9 cellular contexts compared by ENCODE assay signal in the genomic region with DNA sequence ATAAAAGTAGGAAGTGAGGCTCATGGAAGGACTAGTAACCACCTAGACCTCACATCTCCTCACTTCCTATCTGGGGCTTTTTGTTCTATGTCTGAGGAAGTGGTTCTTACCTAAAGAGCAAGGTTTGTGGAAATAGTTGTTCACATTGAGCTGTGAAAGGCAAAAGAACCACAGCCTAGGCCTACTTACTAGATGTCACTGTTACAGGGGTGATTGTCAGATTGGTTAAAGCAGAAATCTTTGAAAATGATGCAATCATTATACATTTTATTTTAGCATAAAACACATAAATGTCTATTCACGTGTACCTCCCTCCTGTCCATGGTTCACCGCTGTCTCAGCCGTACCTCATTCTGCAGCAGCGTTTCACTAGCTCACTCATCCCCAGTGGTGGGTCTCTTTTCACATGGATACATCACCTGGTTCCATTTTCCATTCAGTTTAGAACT.
DNase-seq lines count a peak whose midpoint lies in the region; ATAC-seq, FAIRE-seq and TF ChIP-seq lines count a peak whose summit lies in the region.
"Had no signal": no experiment of that assay in that cellular context is flagged by ENCODE, and none has a peak within 500 bp of the region (broad histone marks: within the 10 kb centered on the region; RNA-seq: fewer than 3 reads in every experiment).

No MANE protein-coding gene starts in this region.

- no peak overlapping the region for H3K4ac ChIP-seq in H1 (replicated peaks; ENCODE audit: insufficient read length, low read depth, low read length)

- no peak overlapping the region for H4K8ac ChIP-seq in H1 (ENCODE audit: extremely low read depth, insufficient read depth, low read length)

- TF ChIP-seq EP300 in H1 (IDR thresholded peaks at IDR 0.05; ENCODE audit: borderline replicate concordance in 1 of 2, low read depth in 2 of 2, low read length in 2 of 2) (no peak), sigmoid colon (IDR thresholded peaks at IDR 0.05) (no peak)

- H3K23ac ChIP-seq in H1 (ENCODE audit: insufficient read length) = no peak overlapping the region

- H3K79me1 ChIP-seq in H1 (ENCODE audit: low read depth, low read length) = no peaks in the 10 kb centered on the region

- no peak overlapping the region for H3K14ac ChIP-seq in H1 (ENCODE audit: insufficient read length)

- H3K4me1 Mint-ChIP-seq in Calu3 (ENCODE audit: low read depth, unreplicated experiment) = no peaks in the 10 kb centered on the region

- no peak overlapping the region for H3K9ac ChIP-seq in H1 (replicated peaks in 1 of 4; ENCODE audit: extremely low read depth in 1 of 4, low read depth in 3 of 4, low read length in 3 of 4)

- H2BK15ac ChIP-seq in H1 (ENCODE audit: low read length) = no peak overlapping the region

- H4K91ac ChIP-seq in H1 (replicated peaks; ENCODE audit: insufficient read length, low read length) = no peak overlapping the region

- no peaks in the 10 kb centered on the region for H3K23me2 ChIP-seq in H1 (ENCODE audit: low read depth, low read length)

- no peak overlapping the region for H2BK120ac ChIP-seq in H1 (replicated peaks; ENCODE audit: low read depth, low read length)

- no peak for TF ChIP-seq RAD21 in H1 (IDR thresholded peaks at IDR 0.05 in 1 of 2, conservative IDR thresholded peaks at IDR 0.05 in 1 of 2; ENCODE audit: low read depth in 2 of 2, low read length in 2 of 2)

- no peak overlapping the region for H4K5ac ChIP-seq in H1 (ENCODE audit: insufficient read length, low read depth, low read length)

- no TSS peak for BruUV-seq in Calu3 (replicated peaks; lab: Mats Ljungman, UMichigan)

- H3K27ac ChIP-seq in H1 (ENCODE audit: low read depth, low read length) = 0 out of 2 replicates have a peak overlapping the region, but pooled peaks have one; percentile 21
- no peak overlapping the region for H3K27ac ChIP-seq in sigmoid colon

- H3K36me3 ChIP-seq in GM06990 (ENCODE audit: control insufficient read depth, insufficient read depth, low read length) = no peaks in the 10 kb centered on the region; the same call in 1 of the 2 replicates
- no peaks in the 10 kb centered on the region; a peak in 1 of 8 replicates for H3K36me3 ChIP-seq in H1 (ENCODE audit: control insufficient read depth in 2 of 4, insufficient read depth in 4 of 4, low read length in 3 of 4)
- H3K36me3 ChIP-seq in sigmoid colon = no peaks in the 10 kb centered on the region

- POLR2A ChIA-PET in H1 (lab: Charles Lee; ENCODE audit: partially characterized antibody) = interaction anchor here (0.6 to 1.9 kb wide), 3 partner anchors 24 to 181 kb away, joined by 3 to 5 read pairs (median 3); no protein-coding TSS in a partner anchor

- ATAC-seq in HG02623 (IDR thresholded peaks at IDR 0.05; ENCODE audit: unreplicated experiment) (peak; percentile 61), GM18873 (IDR thresholded peaks at IDR 0.05; ENCODE audit: low FRiP score, unreplicated experiment) (no peak)

- H2BK20ac ChIP-seq in H1 (ENCODE audit: low read length) = no peak overlapping the region

- intact Hi-C loops in sigmoid colon (cut with DNase I) (no loop called here), Calu3 (cut with micrococcal nuclease; ENCODE audit: unreplicated experiment) (no loop called here)

- 95% methylated on average over 4 of the region's 4 CpGs; no CpG with 5 or more reads in 1 of the 2 experiments for WGBS in H1 (ENCODE audit: extremely low coverage in 1 of 2, insufficient coverage in 1 of 2, insufficient read length in 1 of 2, insufficient replicate concordance in 2 of 2, low coverage in 1 of 2, low lambda C conversion rate in 2 of 2, missing lambda C conversion rate in 1 of 2), 2 experiments
- 74 to 89% methylated on average over 4 of the region's 4 CpGs for WGBS in sigmoid colon, 2 donors

- TF ChIP-seq POLR2A in H1 (IDR thresholded peaks at IDR 0.05; ENCODE audit: control extremely low read depth in 1 of 2, low read depth in 2 of 2, low read length in 2 of 2) = no peak
- TF ChIP-seq POLR2A in sigmoid colon (IDR thresholded peaks at IDR 0.05) = no peak

- H3K4me1 ChIP-seq in H1 (replicated peaks in 1 of 4; ENCODE audit: control insufficient read depth in 3 of 4, insufficient read depth in 4 of 4, low read length in 3 of 4) (peaks cover 0 to 7% (median 3%) of the 10 kb centered on the region in 4 experiments; a peak in 4 of 7 replicates), sigmoid colon (peaks cover 0 to 18% (median 9%) of the 10 kb centered on the region in 4 donors)

- H3K4me3 ChIP-seq in GM06990 (replicated peaks; ENCODE audit: low read depth, low read length) = no peak overlapping the region
- no peak overlapping the region for H3K4me3 ChIP-seq in H1 (ENCODE audit: extremely low read depth in 1 of 4, insufficient read depth in 2 of 4, low read depth in 3 of 4, low read length in 4 of 4)
- H3K4me3 ChIP-seq in sigmoid colon = no peak overlapping the region

- H3K79me2 ChIP-seq in H1 (ENCODE audit: control insufficient read depth in 1 of 2, insufficient read depth in 2 of 2, low read length in 2 of 2) = peaks cover 3 to 45% of the 10 kb centered on the region in 2 experiments; a peak in 3 of 4 replicates

- H2AK5ac ChIP-seq in H1 (ENCODE audit: low read depth, low read length) = 0 out of 2 replicates have a peak overlapping the region, but pooled peaks have one; percentile 34

- no peak overlapping the region for H3K18ac ChIP-seq in H1 (ENCODE audit: extremely low read depth, low read length)

- H3K27me3 ChIP-seq in GM06990 (replicated peaks; ENCODE audit: control insufficient read depth, insufficient read depth, low read length) (no peaks in the 10 kb centered on the region), H1 (replicated peaks in 1 of 4; ENCODE audit: control insufficient read depth in 3 of 4, extremely low read depth in 1 of 4, insufficient read depth in 3 of 4, low read length in 3 of 4) (no peaks in the 10 kb centered on the region), sigmoid colon (no peaks in the 10 kb centered on the region)

- no peaks in the 10 kb centered on the region for H3K36me3 Mint-ChIP-seq in Calu3 (ENCODE audit: insufficient read depth, unreplicated experiment)

- H3K9me3 Mint-ChIP-seq in Calu3 (ENCODE audit: low read depth, unreplicated experiment) = no peaks in the 10 kb centered on the region

- CTCF ChIA-PET in H1 (lab: Charles Lee; ENCODE audit: partially characterized antibody) = interaction anchor here (0.9 to 2.1 kb wide), 4 partner anchors 15 to 43 kb away, joined by 3 to 5 read pairs (median 4); no protein-coding TSS in a partner anchor
- CTCF ChIA-PET in Calu3 (lab: Charles Lee) = interaction anchor here (1.1 kb wide), 1 partner anchor 9 kb away, joined by 3 read pairs; no protein-coding TSS in a partner anchor

- DNase-seq in GM06990 (ENCODE audit: extremely low read depth, insufficient read length) = peak; percentile 51
- DNase-seq in SKM-1 treated with dmso at 0.1 percent for 144 hours (lab: John Stamatoyannopoulos, UW; ENCODE audit: unreplicated experiment) = peak; percentile 92
- DNase-seq in H1 (ENCODE audit: low read depth in 1 of 2, low spot score in 2 of 2) = no peak
- DNase-seq in sigmoid colon = no peak
- no peak for DNase-seq in NCI-H2081 (lab: John Stamatoyannopoulos, UW)
- no peak for DNase-seq in Calu3

- no peak for TF ChIP-seq CTCF in GM06990 (IDR thresholded peaks at IDR 0.05; ENCODE audit: insufficient read depth, low read length, poor library complexity, severe bottlenecking)
- TF ChIP-seq CTCF in H1 (IDR thresholded peaks at IDR 0.05; ENCODE audit: control extremely low read depth in 1 of 3, insufficient read depth in 1 of 3, low read depth in 1 of 3, low read length in 3 of 3) = no peak
- TF ChIP-seq CTCF in sigmoid colon (IDR thresholded peaks at IDR 0.05) = no peak
- TF ChIP-seq CTCF in Calu3 (IDR thresholded peaks at IDR 0.05; ENCODE audit: unreplicated experiment) = no peak

- H3K56ac ChIP-seq in H1 (replicated peaks; ENCODE audit: insufficient read length, low read depth, low read length) = no peak overlapping the region

- H3K27me3 Mint-ChIP-seq in Calu3 (ENCODE audit: unreplicated experiment) = no peaks in the 10 kb centered on the region

- H3K27ac Mint-ChIP-seq in Calu3 (ENCODE audit: unreplicated experiment) = no peak overlapping the region

- peaks cover 0 to 2% of the 10 kb centered on the region in 2 experiments for H4K20me1 ChIP-seq in H1 (replicated peaks in 1 of 2; ENCODE audit: control insufficient read depth in 1 of 2, insufficient read depth in 2 of 2, low read length in 2 of 2)

- FAIRE-seq in H1 (lab: Jason Lieb, UNC) = no peak
- FAIRE-seq: D721Med had no signal

- H2AFZ ChIP-seq in H1 (ENCODE audit: low read length) = no peak overlapping the region

- H3K4me3 Mint-ChIP-seq in Calu3 (ENCODE audit: low read depth, unreplicated experiment) = no peak overlapping the region

- no peak overlapping the region for H2BK5ac ChIP-seq in H1 (ENCODE audit: low read depth, low read length)

- no peak overlapping the region for H2BK12ac ChIP-seq in H1 (ENCODE audit: low read depth, low read length)

- H3K4me2 ChIP-seq in H1 (ENCODE audit: insufficient read depth in 1 of 2, low read depth in 2 of 2, low read length in 2 of 2) = no peak overlapping the region

- H3K9me3 ChIP-seq in H1 (ENCODE audit: insufficient read depth in 2 of 2, low read depth in 1 of 2, low read length in 1 of 2) = peaks cover 5 to 8% of the 10 kb centered on the region in 2 experiments; a peak in 2 of 4 replicates
- H3K9me3 ChIP-seq in sigmoid colon = no peaks in the 10 kb centered on the region

TF ChIP-seq in H1, 55 proteins besides CTCF, POLR2A, EP300 and RAD21 (continues in another document):
- no peak for TF ChIP-seq CHD1 (IDR thresholded peaks at IDR 0.05; ENCODE audit: low read depth, low read length)
- no peak for TF ChIP-seq TAF7 (optimal IDR thresholded peaks at IDR 0.05; ENCODE audit: borderline replicate concordance, low read depth, low read length)
- no peak for TF ChIP-seq SIRT6 (IDR thresholded peaks at IDR 0.05; ENCODE audit: low read length)
- no peak for TF ChIP-seq NRF1 (IDR thresholded peaks at IDR 0.05; ENCODE audit: low read depth, low read length)
- TF ChIP-seq KDM1A (IDR thresholded peaks at IDR 0.05; ENCODE audit: borderline replicate concordance, low read length) = no peak
- TF ChIP-seq, protein P1, sequence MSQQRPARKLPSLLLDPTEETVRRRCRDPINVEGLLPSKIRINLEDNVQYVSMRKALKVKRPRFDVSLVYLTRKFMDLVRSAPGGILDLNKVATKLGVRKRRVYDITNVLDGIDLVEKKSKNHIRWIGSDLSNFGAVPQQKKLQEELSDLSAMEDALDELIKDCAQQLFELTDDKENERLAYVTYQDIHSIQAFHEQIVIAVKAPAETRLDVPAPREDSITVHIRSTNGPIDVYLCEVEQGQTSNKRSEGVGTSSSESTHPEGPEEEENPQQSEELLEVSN (IDR thresholded peaks at IDR 0.05) = no peak
- TF ChIP-seq, protein P2, sequence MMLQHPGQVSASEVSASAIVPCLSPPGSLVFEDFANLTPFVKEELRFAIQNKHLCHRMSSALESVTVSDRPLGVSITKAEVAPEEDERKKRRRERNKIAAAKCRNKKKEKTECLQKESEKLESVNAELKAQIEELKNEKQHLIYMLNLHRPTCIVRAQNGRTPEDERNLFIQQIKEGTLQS (IDR thresholded peaks at IDR 0.05; ENCODE audit: insufficient read depth, low read depth, low read length) = no peak
- TF ChIP-seq KDM5A (IDR thresholded peaks at IDR 0.05; ENCODE audit: low read length) = no peak
- no peak for TF ChIP-seq SRF (IDR thresholded peaks at IDR 0.05; ENCODE audit: low read depth, low read length)
- TF ChIP-seq CBX8 (IDR thresholded peaks at IDR 0.05; ENCODE audit: borderline replicate concordance, low read depth, low read length) = no peak

Comparison
In these comparisons a context has a peak if more than half of its experiments do, and no peak if none do; other contexts are left out.
1. DNase-seq: peak in GM06990 (single experiment) and SKM-1 treated with dmso at 0.1 percent for 144 hours (single experiment); none in H1 (0 of 2), sigmoid colon (single experiment), NCI-H2081 (0 of 2) and Calu3 (single experiment).